ENCODE assay signal across 20 cellular contexts in the genomic region with DNA sequence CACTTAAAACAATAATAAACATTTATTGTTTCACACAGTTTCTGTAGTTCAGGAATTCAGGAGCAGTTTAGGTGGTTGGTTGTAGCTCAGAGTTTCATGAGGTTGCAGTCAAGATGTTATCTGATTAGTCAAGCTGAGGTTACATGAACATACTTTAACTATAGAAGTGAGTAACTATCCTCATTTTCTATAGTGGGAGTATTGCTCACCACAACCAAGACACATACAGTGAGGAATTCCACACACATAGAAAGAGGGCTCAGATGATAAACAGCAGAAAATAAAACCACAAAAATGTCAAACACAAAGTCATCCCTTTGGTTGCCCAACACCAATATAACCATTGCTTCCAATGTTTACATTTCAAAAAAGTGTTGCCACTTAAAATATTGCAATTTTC. TPM values are rescaled to one million over a fixed set of nuclear protein-coding genes. Genes with fewer than 3 reads are reported as not detected.
DNase-seq lines count a peak whose midpoint lies in the region; ATAC-seq and TF ChIP-seq lines count a peak whose summit lies in the region.
"Had no signal": no experiment of that assay in that cellular context is flagged by ENCODE, and none has a peak within 500 bp of the region (broad histone marks: within the 10 kb centered on the region; RNA-seq: fewer than 3 reads in every experiment).

No MANE protein-coding gene starts in this region.

- peak; percentile 73 to 88 for ATAC-seq in activated T-cell treated with anti-CD3 and anti-CD28 coated beads, Interleukin-2, amount 50 U/mL, for 4 hours
- ATAC-seq: A549 had no signal

- no peaks in the 10 kb centered on the region for H3K36me3 Mint-ChIP-seq in activated T-cell treated with anti-CD3 and anti-CD28 coated beads, Interleukin-2, amount 50 U/mL, for 4 hours (ENCODE audit: insufficient read depth)
- H3K36me3 Mint-ChIP-seq: type B pancreatic cell had no signal

- no peak overlapping the region for H3K4me3 ChIP-seq in skeletal muscle cell (ENCODE audit: low read depth, low read length)
- H3K4me3 ChIP-seq: A549, esophagus muscularis mucosa had no signal

- peak overlapping the region; percentile 42 for H3K27ac ChIP-seq in epithelial cell of prostate
- H3K27ac ChIP-seq: A549, esophagus muscularis mucosa had no signal

- peaks cover 6% of the 10 kb centered on the region for H3K27me3 Mint-ChIP-seq in activated T-cell treated with anti-CD3 and anti-CD28 coated beads, Interleukin-2, amount 50 U/mL, for 4 hours (ENCODE audit: low read depth)

- TF ChIP-seq POLR2A in erythroblast (IDR thresholded peaks at IDR 0.05; ENCODE audit: low read length): no peak

- no peak for DNase-seq in activated T-cell treated with anti-CD3 and anti-CD28 coated beads, Interleukin-2, amount 50 U/mL, for 4 hours
- DNase-seq in activated T-cell treated with anti-CD3 and anti-CD28 coated beads, Interleukin-2, amount 50 U/mL, for 1 hour: no peak
- DNase-seq in RKO (ENCODE audit: low spot score) (peak; percentile 28), epithelial cell of prostate (ENCODE audit: low read depth, low spot score) (peak; percentile 91), skeletal muscle cell (ENCODE audit: low read depth) (peak; percentile 31), erythroblast (lab: John Stamatoyannopoulos, UW) (no peak), HT-29 (ENCODE audit: low spot score) (no peak), T-helper 9 cell (no peak)
- DNase-seq: activated B cell treated with CpG ODN at 0.5 μM for 24 hours; activated CD8-positive, alpha-beta memory T cell treated with anti-CD3 and anti-CD28 coated beads, Interleukin-2, amount 50 U/mL, for 48 hours; COR-L47; cortex of kidney; KBM-7; mesendoderm; NCI-H1417; NCI-H2227 treated with DMSO at 0.1 percent for 48 hours; stimulated activated CD4-positive, alpha-beta T cell treated with anti-CD3 and anti-CD28 coated beads, Interleukin-2, amount 100 ng/mL, for 48 hours had no signal

- H3K4me1 Mint-ChIP-seq in activated T-cell treated with anti-CD3 and anti-CD28 coated beads, Interleukin-2, amount 50 U/mL, for 4 hours (ENCODE audit: low read depth): no peaks in the 10 kb centered on the region
- H3K4me1 Mint-ChIP-seq: activated B cell treated with CpG ODN at 0.5 μM for 24 hours had no signal

- H3K9me3 Mint-ChIP-seq in activated T-cell treated with anti-CD3 and anti-CD28 coated beads, Interleukin-2, amount 50 U/mL, for 4 hours: peaks cover 5% of the 10 kb centered on the region
- H3K9me3 Mint-ChIP-seq: type B pancreatic cell had no signal

- H3K4me3 Mint-ChIP-seq in activated T-cell treated with anti-CD3 and anti-CD28 coated beads, Interleukin-2, amount 50 U/mL, for 4 hours: no peak overlapping the region
- H3K4me3 Mint-ChIP-seq: activated B cell treated with CpG ODN at 0.5 μM for 24 hours, type B pancreatic cell had no signal

RNA-seq across cellular contexts. Expression of a gene that starts 13.6 kb away (rescaled TPM):
- total RNA-seq in activated T-cell treated with anti-CD3 and anti-CD28 coated beads, Interleukin-2, amount 50 U/mL, for 4 hours: not detected
- total RNA-seq in HT-29 (2014; rRNA removed; shearing (Covaris generic)): not detected in 2 replicates

RNA-seq across cellular contexts. Expression of a gene that starts 13.7 kb away (rescaled TPM):
- 10 to 100 TPM; 26.2 to 31.3 (median 29.8) TPM for total RNA-seq in activated T-cell treated with anti-CD3 and anti-CD28 coated beads, Interleukin-2, amount 50 U/mL, for 4 hours
- total RNA-seq in HT-29 (2014; rRNA removed; shearing (Covaris generic)): 6.0 and 10.1 TPM in 2 replicates

Comparison
In these comparisons a context has a peak if more than half of its experiments do, and no peak if none do; other contexts are left out.
1. DNase-seq: peak in RKO (single experiment), epithelial cell of prostate (single experiment) and skeletal muscle cell (single experiment); none in activated T-cell treated with anti-CD3 and anti-CD28 coated beads, Interleukin-2, amount 50 U/mL, for 4 hours (single experiment), activated T-cell treated with anti-CD3 and anti-CD28 coated beads, Interleukin-2, amount 50 U/mL, for 1 hour (single experiment), erythroblast (0 of 2), HT-29 (single experiment) and T-helper 9 cell (single experiment).